20 cellular contexts compared by ENCODE assay signal in the genomic region with DNA sequence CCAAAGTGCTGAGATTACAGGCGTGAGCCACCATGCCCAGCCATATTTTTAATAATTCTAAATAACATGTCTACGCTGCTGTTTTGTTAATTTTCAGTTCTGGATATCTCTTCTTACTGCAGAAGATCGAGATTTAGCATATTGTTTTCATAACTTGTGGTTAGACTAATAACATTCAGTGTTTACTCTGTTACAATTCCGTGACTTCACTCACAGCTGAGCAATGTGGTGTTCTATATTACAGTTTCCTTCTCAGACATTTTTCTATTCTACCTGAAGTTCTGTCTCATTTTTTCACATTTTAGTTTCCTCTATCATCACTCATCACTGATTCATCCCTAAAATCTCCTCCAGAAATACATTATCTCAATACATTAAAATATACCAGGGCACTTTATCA.
"Had no signal": no experiment of that assay in that cellular context is flagged by ENCODE, and none has a peak within 500 bp of the region (broad histone marks: within the 10 kb centered on the region; RNA-seq: fewer than 3 reads in every experiment).

No MANE protein-coding gene starts in this region.

- H3K27me3 ChIP-seq: adrenal gland had no signal

- ATAC-seq: activated CD4-positive, CD25-positive, alpha-beta regulatory T cell treated with anti-CD3 and anti-CD28 coated beads, Interleukin-2, amount 50 U/mL, for 24 hours; activated CD8-positive, alpha-beta T cell treated with anti-CD3 and anti-CD28 coated beads for 36 hours had no signal

- DNase-seq: activated CD4-positive, alpha-beta T cell treated with anti-CD3 and anti-CD28 coated beads for 4 hours; activated CD8-positive, alpha-beta memory T cell treated with anti-CD3 and anti-CD28 coated beads, Interleukin-2, amount 50 U/mL, for 4 hours; activated CD8-positive, alpha-beta T cell treated with anti-CD3 and anti-CD28 coated beads for 36 hours; activated gamma-delta T cell treated with Interleukin-2 at 50 U/mL for 16 hours; activated naive CD4-positive, alpha-beta T cell treated with anti-CD3 and anti-CD28 coated beads, Interleukin-2, amount 10 ng/mL, durations not matched to agents 7 days and 5 days; activated naive CD8-positive, alpha-beta T cell treated with anti-CD3 and anti-CD28 coated beads for 36 hours; activated T-cell treated with anti-CD3 and anti-CD28 coated beads, Interleukin-2, amount 50 U/mL, for 72 hours; adrenal gland; anterior cingulate cortex; cerebellar nuclear complex; Kasumi-1; NCI-H1092; NCI-H1694; NCI-H2029; NCI-H2107; NCI-H345; NCI-H510A treated with DMSO at 0.1 percent for 48 hours; PC-9; SHP77 treated with DMSO at 0.1 percent for 48 hours had no signal

- H3K4me3 ChIP-seq: adrenal gland, PC-9 had no signal

- H3K27ac ChIP-seq: adrenal gland, PC-9 had no signal

- H3K4me1 ChIP-seq: adrenal gland had no signal

- H3K9me3 ChIP-seq: adrenal gland had no signal

- H3K36me3 ChIP-seq: adrenal gland had no signal
